In genomic region chr19:29774126-29774525, GRCh38 we compare ENCODE assay signal across 27 cellular contexts. TPM values are rescaled to one million over a fixed set of nuclear protein-coding genes. Genes with fewer than 3 reads are reported as not detected.
"Had no signal": no experiment of that assay in that cellular context is flagged by ENCODE, and none has a peak within 500 bp of the region (broad histone marks: within the 10 kb centered on the region; RNA-seq: fewer than 3 reads in every experiment).

No MANE protein-coding gene starts in this region.

- ATAC-seq: activated naive CD4-positive, alpha-beta T cell treated with anti-CD3 and anti-CD28 coated beads, Interleukin-2, amount 50 U/mL, for 72 hours; activated T-cell treated with anti-CD3 and anti-CD28 coated beads, Interleukin-2, amount 50 U/mL, for 72 hours; foreskin keratinocyte; gastroesophageal sphincter had no signal

- H3K4me3 ChIP-seq: ascending aorta, breast epithelium, cardiac muscle cell, colonic mucosa, esophagus muscularis mucosa, gastroesophageal sphincter had no signal

- H3K27ac Mint-ChIP-seq: activated CD4-positive, alpha-beta memory T cell treated with anti-CD3 and anti-CD28 coated beads, Interleukin-2, amount 10 ng/mL, durations not matched to agents 7 days and 5 days; activated CD4-positive, alpha-beta T cell treated with anti-CD3 and anti-CD28 coated beads, Interleukin-2, amount 10 ng/mL, durations not matched to agents 7 days and 5 days; activated naive CD4-positive, alpha-beta T cell treated with anti-CD3 and anti-CD28 coated beads, Interleukin-2, amount 10 ng/mL, durations not matched to agents 7 days and 5 days; activated naive CD4-positive, alpha-beta T cell treated with anti-CD3 and anti-CD28 coated beads, Interleukin-2, amount 50 U/mL, for 72 hours; activated naive CD8-positive, alpha-beta T cell treated with anti-CD3 and anti-CD28 coated beads, Interleukin-2, amount 10 ng/mL, durations not matched to agents 7 days and 5 days; activated T-cell treated with anti-CD3 and anti-CD28 coated beads, Interleukin-2, amount 50 U/mL, for 24 hours; activated T-cell treated with anti-CD3 and anti-CD28 coated beads, Interleukin-2, amount 50 U/mL, for 72 hours; endodermal cell had no signal

- H3K4me1 ChIP-seq: ascending aorta, breast epithelium, colonic mucosa, foreskin keratinocyte had no signal

- H3K27me3 ChIP-seq: ascending aorta, cardiac muscle cell, colonic mucosa, foreskin keratinocyte had no signal

- H3K27ac ChIP-seq: ascending aorta, breast epithelium, cardiac muscle cell, colonic mucosa, esophagus muscularis mucosa, foreskin keratinocyte, gastroesophageal sphincter had no signal

- H3K27me3 Mint-ChIP-seq: activated CD4-positive, alpha-beta memory T cell treated with anti-CD3 and anti-CD28 coated beads, Interleukin-2, amount 10 ng/mL, durations not matched to agents 7 days and 5 days; activated CD4-positive, alpha-beta T cell treated with anti-CD3 and anti-CD28 coated beads, Interleukin-2, amount 10 ng/mL, durations not matched to agents 7 days and 5 days; activated naive CD8-positive, alpha-beta T cell treated with anti-CD3 and anti-CD28 coated beads, Interleukin-2, amount 10 ng/mL, durations not matched to agents 7 days and 5 days; activated T-cell treated with anti-CD3 and anti-CD28 coated beads, Interleukin-2, amount 50 U/mL, for 24 hours had no signal

- H3K36me3 Mint-ChIP-seq: activated naive CD4-positive, alpha-beta T cell treated with anti-CD3 and anti-CD28 coated beads, Interleukin-2, amount 10 ng/mL, durations not matched to agents 7 days and 5 days; activated naive CD4-positive, alpha-beta T cell treated with anti-CD3 and anti-CD28 coated beads, Interleukin-2, amount 50 U/mL, for 72 hours; activated naive CD8-positive, alpha-beta T cell treated with anti-CD3 and anti-CD28 coated beads, Interleukin-2, amount 10 ng/mL, durations not matched to agents 7 days and 5 days; brain had no signal

- H3K9me3 Mint-ChIP-seq: activated CD4-positive, alpha-beta memory T cell treated with anti-CD3 and anti-CD28 coated beads, Interleukin-2, amount 10 ng/mL, durations not matched to agents 7 days and 5 days; activated CD4-positive, alpha-beta T cell treated with anti-CD3 and anti-CD28 coated beads, Interleukin-2, amount 10 ng/mL, durations not matched to agents 7 days and 5 days; activated naive CD4-positive, alpha-beta T cell treated with anti-CD3 and anti-CD28 coated beads, Interleukin-2, amount 10 ng/mL, durations not matched to agents 7 days and 5 days; activated naive CD4-positive, alpha-beta T cell treated with anti-CD3 and anti-CD28 coated beads, Interleukin-2, amount 50 U/mL, for 72 hours; activated naive CD8-positive, alpha-beta T cell treated with anti-CD3 and anti-CD28 coated beads, Interleukin-2, amount 10 ng/mL, durations not matched to agents 7 days and 5 days; activated T-cell treated with anti-CD3 and anti-CD28 coated beads, Interleukin-2, amount 50 U/mL, for 24 hours; activated T-cell treated with anti-CD3 and anti-CD28 coated beads, Interleukin-2, amount 50 U/mL, for 72 hours; endodermal cell had no signal

- H3K9me3 ChIP-seq: ascending aorta, breast epithelium, colonic mucosa, esophagus muscularis mucosa, gastroesophageal sphincter had no signal

- DNase-seq: activated CD4-positive, alpha-beta memory T cell treated with anti-CD3 and anti-CD28 coated beads, Interleukin-2, amount 10 ng/mL, durations not matched to agents 7 days and 5 days; activated CD4-positive, alpha-beta T cell treated with anti-CD3 and anti-CD28 coated beads for 1 hour; activated CD4-positive, alpha-beta T cell treated with anti-CD3 and anti-CD28 coated beads for 4 hours; activated CD4-positive, alpha-beta T cell treated with anti-CD3 and anti-CD28 coated beads, Interleukin-2, amount 10 ng/mL, durations not matched to agents 7 days and 5 days; activated CD4-positive, alpha-beta T cell treated with anti-CD3 and anti-CD28 coated beads, Interleukin-2, amount 50 U/mL, for 4 hours; activated CD8-positive, alpha-beta memory T cell treated with anti-CD3 and anti-CD28 coated beads, Interleukin-2, amount 50 U/mL, for 48 hours; activated gamma-delta T cell; activated naive CD4-positive, alpha-beta T cell; activated naive CD4-positive, alpha-beta T cell treated with anti-CD3 and anti-CD28 coated beads, Interleukin-2, amount 10 ng/mL, durations not matched to agents 7 days and 5 days; activated naive CD8-positive, alpha-beta T cell treated with anti-CD3 and anti-CD28 coated beads, Interleukin-2, amount 10 ng/mL, durations not matched to agents 7 days and 5 days; activated T-cell treated with anti-CD3 and anti-CD28 coated beads for 4 hours; activated T-cell treated with anti-CD3 and anti-CD28 coated beads, Interleukin-2, amount 50 U/mL, for 24 hours; activated T-cell treated with anti-CD3 and anti-CD28 coated beads, Interleukin-2, amount 50 U/mL, for 72 hours; central memory CD4-positive, alpha-beta T cell; cerebellar nuclear complex; colonic mucosa; effector memory CD4-positive, alpha-beta T cell; endodermal cell; foreskin keratinocyte; T-helper 2 cell had no signal

- H3K4me3 Mint-ChIP-seq: activated CD4-positive, alpha-beta memory T cell treated with anti-CD3 and anti-CD28 coated beads, Interleukin-2, amount 10 ng/mL, durations not matched to agents 7 days and 5 days; activated CD4-positive, alpha-beta T cell treated with anti-CD3 and anti-CD28 coated beads, Interleukin-2, amount 10 ng/mL, durations not matched to agents 7 days and 5 days; activated naive CD4-positive, alpha-beta T cell treated with anti-CD3 and anti-CD28 coated beads, Interleukin-2, amount 10 ng/mL, durations not matched to agents 7 days and 5 days; activated naive CD8-positive, alpha-beta T cell treated with anti-CD3 and anti-CD28 coated beads, Interleukin-2, amount 10 ng/mL, durations not matched to agents 7 days and 5 days; activated T-cell treated with anti-CD3 and anti-CD28 coated beads, Interleukin-2, amount 50 U/mL, for 24 hours; activated T-cell treated with anti-CD3 and anti-CD28 coated beads, Interleukin-2, amount 50 U/mL, for 72 hours; brain; endodermal cell had no signal

- H3K36me3 ChIP-seq: ascending aorta, breast epithelium, cardiac muscle cell, colonic mucosa, esophagus muscularis mucosa, gastroesophageal sphincter had no signal

RNA-seq across cellular contexts. Expression of gene CCNE1, which starts 37.7 kb away (rescaled TPM):
- total RNA-seq: ascending aorta had no signal
